Comparison of ENCODE assay signal across 18 cellular contexts in the genomic region with DNA sequence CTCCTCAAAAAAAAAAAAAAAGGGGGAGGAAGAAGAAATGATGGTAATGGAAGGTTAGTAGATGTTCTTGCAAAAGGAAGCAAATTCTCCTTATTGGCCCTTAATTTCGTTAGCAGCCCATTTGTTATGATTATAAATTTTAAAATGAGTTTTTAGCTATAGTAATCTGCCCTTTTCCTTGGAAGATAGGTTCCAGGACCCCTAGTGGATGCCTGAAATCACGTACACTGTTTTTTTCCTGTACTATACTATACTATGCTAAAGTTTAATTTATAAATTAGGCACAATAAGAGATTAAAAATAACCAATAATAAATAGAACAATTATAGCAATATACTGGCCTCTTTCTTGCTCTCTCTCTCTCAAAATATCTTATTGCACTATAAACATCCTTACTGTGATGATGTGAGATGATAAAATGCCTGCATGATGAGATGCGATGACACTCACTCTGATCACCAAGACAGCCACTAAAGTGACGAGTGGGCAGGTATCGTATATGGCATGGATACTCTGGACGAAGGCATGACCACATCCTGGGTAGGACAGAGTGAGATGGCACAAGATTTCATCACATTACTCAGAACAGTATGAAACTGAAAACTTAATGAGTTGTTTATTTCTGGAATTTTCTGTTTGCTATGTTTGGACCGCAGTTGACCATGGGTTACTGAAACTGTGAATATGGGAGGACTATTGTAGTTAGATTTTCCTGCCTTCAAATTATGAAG.
A peak's percentile ranks its signal among the peaks of the same experiment; 100 is the strongest.
DNase-seq lines count a peak whose midpoint lies in the region; ATAC-seq and TF ChIP-seq lines count a peak whose summit lies in the region.
"Had no signal": no experiment of that assay in that cellular context is flagged by ENCODE, and none has a peak within 500 bp of the region (broad histone marks: within the 10 kb centered on the region; RNA-seq: fewer than 3 reads in every experiment).

No MANE protein-coding gene starts in this region.

- intact Hi-C loops in CD4-positive, alpha-beta memory T cell (cut with micrococcal nuclease), result no loop called here
- intact Hi-C loops in breast epithelium (cut with DNase I; ENCODE audit: low total_unique reads), result no loop called here

- POLR2A ChIA-PET in AG04450 (lab: Yijun Ruan, JAX), result no interaction called here
- POLR2A ChIA-PET in CD4-positive, alpha-beta memory T cell (lab: Charles Lee; ENCODE audit: partially characterized antibody), result no interaction called here

- in situ Hi-C loops in SK-MEL-5 (cut with HindIII; ENCODE audit: low pct_unique_long_range_greater_than_20kb, low sequenced_read_pairs), result no loop called here

- H3K27ac ChIP-seq in AG04450 (ENCODE audit: low read depth, low read length), result no peak overlapping the region
- H3K27ac ChIP-seq in CD4-positive, alpha-beta memory T cell (ENCODE audit: low read depth, low read length), result no peak overlapping the region
- H3K27ac ChIP-seq in breast epithelium, result no peak overlapping the region
- H3K27ac ChIP-seq: neutrophil, upper lobe of left lung had no signal

- H3K27me3 ChIP-seq in AG04450 (ENCODE audit: control insufficient read depth, insufficient read depth, low read length) (no peaks in the 10 kb centered on the region), breast epithelium (no peaks in the 10 kb centered on the region)
- no peaks in the 10 kb centered on the region for H3K27me3 ChIP-seq in CD4-positive, alpha-beta memory T cell (ENCODE audit: insufficient read depth, low read length)
- H3K27me3 ChIP-seq: neutrophil, upper lobe of left lung had no signal

- CTCF ChIA-PET in AG04450 (lab: Charles Lee), result no interaction called here
- CTCF ChIA-PET in CD4-positive, alpha-beta memory T cell (lab: Charles Lee; ENCODE audit: partially characterized antibody), result interaction anchor here (1.1 kb wide), 1 partner anchor 18 kb away, joined by 3 read pairs; no protein-coding TSS in a partner anchor

- peak; percentile 39 for ATAC-seq in GM18868 (IDR thresholded peaks at IDR 0.05; ENCODE audit: unreplicated experiment)
- ATAC-seq: effector memory CD8-positive, alpha-beta T cell; K562; stimulated activated memory B cell treated with anti-CD40 and anti-IgM and Interleukin-4, amounts not matched to agents 10 μg/mL and 1 μg/mL and 100 μg/mL, for 72 hours had no signal

- H3K9me3 ChIP-seq in AG04450 (ENCODE audit: control insufficient read depth, insufficient read depth, low read length) (no peaks in the 10 kb centered on the region), breast epithelium (no peaks in the 10 kb centered on the region)
- no peaks in the 10 kb centered on the region for H3K9me3 ChIP-seq in CD4-positive, alpha-beta memory T cell (ENCODE audit: control insufficient read depth in 1 of 2, low read length in 2 of 2)
- H3K9me3 ChIP-seq: neutrophil, upper lobe of left lung had no signal

- H3K4me3 ChIP-seq in AG04450 (ENCODE audit: low read depth, low read length) (no peak overlapping the region), breast epithelium (no peak overlapping the region)
- H3K4me3 ChIP-seq in CD4-positive, alpha-beta memory T cell (ENCODE audit: low read length in 2 of 2), result no peak overlapping the region
- H3K4me3 ChIP-seq: K562, upper lobe of left lung had no signal

- no peaks in the 10 kb centered on the region for H3K4me1 ChIP-seq in CD4-positive, alpha-beta memory T cell (ENCODE audit: insufficient read depth, low read length)
- H3K4me1 ChIP-seq in breast epithelium, result no peaks in the 10 kb centered on the region
- H3K4me1 ChIP-seq: upper lobe of left lung had no signal

- H3K27me3 Mint-ChIP-seq in endothelial cell (ENCODE audit: unreplicated experiment), result no peaks in the 10 kb centered on the region
- no peaks in the 10 kb centered on the region for H3K27me3 Mint-ChIP-seq in CD4-positive, alpha-beta memory T cell
- H3K27me3 Mint-ChIP-seq: effector memory CD8-positive, alpha-beta T cell; stimulated activated memory B cell treated with anti-CD40 and anti-IgM and Interleukin-4, amounts not matched to agents 10 μg/mL and 1 μg/mL and 100 μg/mL, for 72 hours had no signal

- peak overlapping the region; percentile 4 for H3K4me3 Mint-ChIP-seq in endothelial cell (ENCODE audit: unreplicated experiment)
- no peak overlapping the region for H3K4me3 Mint-ChIP-seq in CD4-positive, alpha-beta memory T cell
- H3K4me3 Mint-ChIP-seq: activated naive CD4-positive, alpha-beta T cell treated with anti-CD3 and anti-CD28 coated beads for 36 hours; effector memory CD8-positive, alpha-beta T cell; memory B cell; stimulated activated memory B cell treated with anti-CD40 and anti-IgM and Interleukin-4, amounts not matched to agents 10 μg/mL and 1 μg/mL and 100 μg/mL, for 72 hours had no signal

- H3K36me3 Mint-ChIP-seq in endothelial cell (ENCODE audit: low read depth, unreplicated experiment), result peaks cover 20% of the 10 kb centered on the region
- peaks cover 0 to 12% of the 10 kb centered on the region in 2 donors for H3K36me3 Mint-ChIP-seq in CD4-positive, alpha-beta memory T cell
- H3K36me3 Mint-ChIP-seq: memory B cell; stimulated activated memory B cell treated with anti-CD40 and anti-IgM and Interleukin-4, amounts not matched to agents 10 μg/mL and 1 μg/mL and 100 μg/mL, for 72 hours had no signal

- TF ChIP-seq CTCF in AG04450 (IDR thresholded peaks at IDR 0.05; ENCODE audit: low read depth, low read length) (0 out of 2 replicates have a peak, but pooled peaks have one; percentile 13), endothelial cell (IDR thresholded peaks at IDR 0.05; ENCODE audit: unreplicated experiment) (no peak), breast epithelium (IDR thresholded peaks at IDR 0.05) (no peak)

- DNase-seq in AG04450 (ENCODE audit: low read depth, low spot score) (no peak), SK-MEL-5 (ENCODE audit: low read depth, low spot score) (peak; percentile 7), endothelial cell (ENCODE audit: low spot score) (no peak), NCI-H2227 (lab: John Stamatoyannopoulos, UW; ENCODE audit: unreplicated experiment) (no peak), breast epithelium (ENCODE audit: low spot score in 2 of 2) (no peak)
- no peak for DNase-seq in activated effector memory CD4-positive, alpha-beta T cell treated with Interleukin-2 at 50 U/mL for 16 hours
- DNase-seq in CD4-positive, alpha-beta memory T cell, result no peak
- DNase-seq: activated naive CD4-positive, alpha-beta T cell treated with anti-CD3 and anti-CD28 coated beads for 36 hours; AML-193; effector memory CD8-positive, alpha-beta T cell; H7; NCI-H1436 treated with DMSO at 0.1 percent for 48 hours; upper lobe of left lung had no signal

- H3K9me3 Mint-ChIP-seq in endothelial cell (ENCODE audit: unreplicated experiment), result no peaks in the 10 kb centered on the region
- no peaks in the 10 kb centered on the region for H3K9me3 Mint-ChIP-seq in CD4-positive, alpha-beta memory T cell
- H3K9me3 Mint-ChIP-seq: activated naive CD4-positive, alpha-beta T cell treated with anti-CD3 and anti-CD28 coated beads for 36 hours; effector memory CD8-positive, alpha-beta T cell; memory B cell; stimulated activated memory B cell treated with anti-CD40 and anti-IgM and Interleukin-4, amounts not matched to agents 10 μg/mL and 1 μg/mL and 100 μg/mL, for 72 hours had no signal

- no peak overlapping the region for H3K27ac Mint-ChIP-seq in endothelial cell (ENCODE audit: unreplicated experiment)
- H3K27ac Mint-ChIP-seq in CD4-positive, alpha-beta memory T cell, result no peak overlapping the region
- H3K27ac Mint-ChIP-seq: activated naive CD4-positive, alpha-beta T cell treated with anti-CD3 and anti-CD28 coated beads for 36 hours; memory B cell; stimulated activated memory B cell treated with anti-CD40 and anti-IgM and Interleukin-4, amounts not matched to agents 10 μg/mL and 1 μg/mL and 100 μg/mL, for 72 hours had no signal

- no peaks in the 10 kb centered on the region for H3K36me3 ChIP-seq in CD4-positive, alpha-beta memory T cell (ENCODE audit: insufficient read depth, low read length)
- no peaks in the 10 kb centered on the region for H3K36me3 ChIP-seq in breast epithelium
- H3K36me3 ChIP-seq: neutrophil had no signal

- no peak for TF ChIP-seq POLR2A in breast epithelium (IDR thresholded peaks at IDR 0.05)

- peaks cover 12% of the 10 kb centered on the region for H3K4me1 Mint-ChIP-seq in endothelial cell (ENCODE audit: unreplicated experiment)
- H3K4me1 Mint-ChIP-seq in CD4-positive, alpha-beta memory T cell, result peaks cover 0 to 3% (median 0%) of the 10 kb centered on the region in 4 donors
- H3K4me1 Mint-ChIP-seq: memory B cell; stimulated activated memory B cell treated with anti-CD40 and anti-IgM and Interleukin-4, amounts not matched to agents 10 μg/mL and 1 μg/mL and 100 μg/mL, for 72 hours had no signal
